In the genomic region with DNA sequence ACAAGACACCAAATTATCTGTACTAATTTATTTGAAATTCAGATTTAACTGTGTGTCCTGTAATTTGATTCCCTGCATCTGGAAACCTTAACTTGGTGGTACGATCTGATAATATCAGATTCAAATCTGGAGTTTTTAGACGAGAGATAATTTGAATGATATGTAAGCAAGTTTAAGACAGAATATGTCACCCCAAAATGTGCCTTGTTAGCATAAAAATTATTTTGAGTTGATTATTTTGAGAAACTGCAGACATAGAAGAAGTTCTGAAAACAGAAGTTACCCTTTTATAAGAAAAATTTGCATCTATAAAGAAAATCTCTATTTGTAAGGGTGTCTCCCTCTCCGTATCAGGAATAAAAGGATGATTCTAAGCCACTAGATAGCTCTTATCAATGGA, we compare ENCODE assay signal across 2 cellular contexts.
A peak's percentile ranks its signal among the peaks of the same experiment; 100 is the strongest.
TF ChIP-seq lines count a peak whose summit lies in the region.

No MANE protein-coding gene starts in this region.

TF ChIP-seq in A549, 52 proteins besides CTCF, POLR2A, EP300 and RAD21 (continued from another document):
- TF ChIP-seq MAFK (IDR thresholded peaks at IDR 0.05; ENCODE audit: partially characterized antibody): peak; percentile 26
- no peak for TF ChIP-seq RNF2 (IDR thresholded peaks at IDR 0.05; ENCODE audit: borderline replicate concordance, low read depth)
- no peak for TF ChIP-seq SMC3 (IDR thresholded peaks at IDR 0.05)
TF ChIP-seq in A549: peak in this region for 1.

TF ChIP-seq in SK-N-SH treated with all-trans-retinoic acid at 6 μM for 48 hours, 23 proteins besides CTCF, POLR2A, EP300 and RAD21 (continued from another document):
- TF ChIP-seq CSDC2 (CRISPR knock-in tag; IDR thresholded peaks at IDR 0.05): no peak
